8 cellular contexts compared by ENCODE assay signal in genomic region chr10:63628526-63629362, GRCh38.
DNase-seq lines count a peak whose midpoint lies in the region; ATAC-seq and TF ChIP-seq lines count a peak whose summit lies in the region.

No MANE protein-coding gene starts in this region.

- peaks cover 17% of the 10 kb centered on the region for H3K36me3 Mint-ChIP-seq in Caco-2 (ENCODE audit: insufficient read depth, unreplicated experiment)
- no peaks in the 10 kb centered on the region for H3K36me3 Mint-ChIP-seq in activated naive CD8-positive, alpha-beta T cell treated with anti-CD3 and anti-CD28 coated beads, Interleukin-2, amount 10 ng/mL, durations not matched to agents 7 days and 5 days

- H3K9me3 ChIP-seq in Caco-2: no peaks in the 10 kb centered on the region

- H3K36me3 ChIP-seq in Caco-2 (ENCODE audit: control insufficient read depth, insufficient read depth, low read length): no peaks in the 10 kb centered on the region

- DNase-seq in Caco-2 (peak; percentile 50 to 65), NCI-H345 treated with DMSO at 0.1 percent for 48 hours (lab: John Stamatoyannopoulos, UW; ENCODE audit: unreplicated experiment) (peak; percentile 88), Right ventricle myocardium inferior (ENCODE audit: missing footprints) (peak; percentile 80), omental fat pad (ENCODE audit: low spot score) (no peak), NCI-H226 (no peak)
- DNase-seq in activated naive CD8-positive, alpha-beta T cell treated with anti-CD3 and anti-CD28 coated beads, Interleukin-2, amount 10 ng/mL, durations not matched to agents 7 days and 5 days: no peak

- H3K4me1 ChIP-seq in Caco-2: peaks cover 36% of the 10 kb centered on the region

- H3K27me3 ChIP-seq in Caco-2 (replicated peaks; ENCODE audit: control insufficient read depth, insufficient read depth, low read length): no peaks in the 10 kb centered on the region

- H3K9me3 Mint-ChIP-seq in Caco-2 (ENCODE audit: unreplicated experiment): no peaks in the 10 kb centered on the region
- H3K9me3 Mint-ChIP-seq in activated naive CD8-positive, alpha-beta T cell treated with anti-CD3 and anti-CD28 coated beads, Interleukin-2, amount 10 ng/mL, durations not matched to agents 7 days and 5 days: no peaks in the 10 kb centered on the region

- TF ChIP-seq CTCF in Caco-2 (IDR thresholded peaks at IDR 0.05; ENCODE audit: insufficient read depth in 1 of 2, low read depth in 1 of 2, low read length in 1 of 2, severe bottlenecking in 1 of 2, unreplicated experiment in 1 of 2): no peak
- TF ChIP-seq CTCF in omental fat pad (IDR thresholded peaks at IDR 0.05): no peak

- H3K27me3 Mint-ChIP-seq in Caco-2 (ENCODE audit: insufficient read depth, unreplicated experiment): no peaks in the 10 kb centered on the region
- peaks cover 4% of the 10 kb centered on the region for H3K27me3 Mint-ChIP-seq in activated naive CD8-positive, alpha-beta T cell treated with anti-CD3 and anti-CD28 coated beads, Interleukin-2, amount 10 ng/mL, durations not matched to agents 7 days and 5 days

- POLR2A ChIA-PET in Caco-2 (lab: Charles Lee): interaction anchor here (0.6 to 3.0 kb wide), 6 partner anchors 91 to 462 kb away, joined by 3 to 23 read pairs (median 4); no protein-coding TSS in a partner anchor
- POLR2A ChIA-PET in activated naive CD8-positive, alpha-beta T cell treated with anti-CD3 and anti-CD28 coated beads, Interleukin-2, amount 10 ng/mL, durations not matched to agents 7 days and 5 days (lab: Charles Lee): interaction anchor here (0.7 to 3.8 kb wide), 14 partner anchors 107 to 812 kb away, joined by 3 to 33 read pairs (median 3); partner anchors contain the start of genes EGR2, JMJD1C and REEP3

- peak overlapping the region; percentile 82 for H3K4me3 Mint-ChIP-seq in Caco-2 (ENCODE audit: unreplicated experiment)
- peak overlapping the region; percentile 92 for H3K4me3 Mint-ChIP-seq in activated naive CD8-positive, alpha-beta T cell treated with anti-CD3 and anti-CD28 coated beads, Interleukin-2, amount 10 ng/mL, durations not matched to agents 7 days and 5 days

- ATAC-seq in GM19324 (IDR thresholded peaks at IDR 0.05; ENCODE audit: low FRiP score, unreplicated experiment) (peak; percentile 40), HG03342 (IDR thresholded peaks at IDR 0.05; ENCODE audit: unreplicated experiment) (peak; percentile 37), Right ventricle myocardium inferior (peak; percentile 53), omental fat pad (ENCODE audit: low FRiP score) (peak; percentile 15)
- ATAC-seq in activated naive CD8-positive, alpha-beta T cell treated with anti-CD3 and anti-CD28 coated beads, Interleukin-2, amount 10 ng/mL, durations not matched to agents 7 days and 5 days (ENCODE audit: low read depth): no peak

- peaks cover 28% of the 10 kb centered on the region for H3K4me1 Mint-ChIP-seq in Caco-2 (ENCODE audit: low read depth, unreplicated experiment)
- H3K4me1 Mint-ChIP-seq in activated naive CD8-positive, alpha-beta T cell treated with anti-CD3 and anti-CD28 coated beads, Interleukin-2, amount 10 ng/mL, durations not matched to agents 7 days and 5 days: peaks cover 31% of the 10 kb centered on the region

- intact Hi-C loops in Caco-2 (cut with micrococcal nuclease; ENCODE audit: unreplicated experiment): loop anchor here (1.0 to 5.0 kb wide), 10 partner anchors 7 to 461 kb away; no protein-coding TSS in a partner anchor
- intact Hi-C loops in Right ventricle myocardium inferior (cut with DNase I): loop anchor here (1.0 kb wide), 2 partner anchors 162 to 359 kb away; no protein-coding TSS in a partner anchor

- H3K4me3 ChIP-seq in Caco-2 (ENCODE audit: low read depth, low read length): peak overlapping the region; percentile 64

- BruUV-seq in Caco-2 (replicated peaks; lab: Mats Ljungman, UMichigan): no TSS peak

- peak overlapping the region; percentile 95 for H3K27ac Mint-ChIP-seq in Caco-2 (ENCODE audit: unreplicated experiment)
- H3K27ac Mint-ChIP-seq in activated naive CD8-positive, alpha-beta T cell treated with anti-CD3 and anti-CD28 coated beads, Interleukin-2, amount 10 ng/mL, durations not matched to agents 7 days and 5 days: peak overlapping the region; percentile 92

- CTCF ChIA-PET in Caco-2 (lab: Charles Lee): interaction anchor here (0.5 to 4.6 kb wide), 21 partner anchors 9 to 557 kb away, joined by 3 to 62 read pairs (median 3); partner anchors contain the start of gene JMJD1C

Comparison
In these comparisons a context has a peak if more than half of its experiments do, and no peak if none do; other contexts are left out.
1. DNase-seq: peak in Caco-2 (2 of 2), NCI-H345 treated with DMSO at 0.1 percent for 48 hours (single experiment) and Right ventricle myocardium inferior (single experiment); none in activated naive CD8-positive, alpha-beta T cell treated with anti-CD3 and anti-CD28 coated beads, Interleukin-2, amount 10 ng/mL, durations not matched to agents 7 days and 5 days (single experiment), omental fat pad (single experiment) and NCI-H226 (single experiment).